ENCODE assay signal across 6 cellular contexts in genomic region chr17:54221499-54221898, GRCh38.
"Had no signal": no experiment of that assay in that cellular context is flagged by ENCODE, and none has a peak within 500 bp of the region (broad histone marks: within the 10 kb centered on the region; RNA-seq: fewer than 3 reads in every experiment).

No MANE protein-coding gene starts in this region.

- H3K4me3 ChIP-seq: K562 had no signal

- DNase-seq: IMR-90, KBM-7 had no signal

- ATAC-seq: HepG2, K562 had no signal

- H3K27ac ChIP-seq: HL-60 had no signal

- FAIRE-seq: HepG2, HTR-8/SVneo, K562 had no signal
